Comparison of ENCODE assay signal across 1 cellular context in the genomic region with DNA sequence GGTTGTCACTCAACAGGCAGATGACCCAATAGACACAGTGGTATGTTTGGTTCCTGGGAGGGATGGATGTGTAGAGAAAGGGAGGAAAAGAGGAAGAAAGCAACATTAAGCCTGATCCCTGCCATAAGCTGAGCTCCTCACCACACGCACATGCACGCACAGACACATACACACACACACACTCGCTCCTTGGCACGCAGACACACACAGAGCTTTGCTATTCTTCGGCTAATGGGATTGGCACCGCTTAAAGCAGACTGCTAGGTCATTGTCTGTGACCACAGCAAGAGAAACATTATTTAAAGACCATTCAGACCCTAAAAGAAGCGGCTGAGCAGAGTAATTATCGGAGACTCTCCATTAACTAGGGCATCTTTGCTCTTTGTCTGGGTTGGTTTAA.
TF ChIP-seq lines count a peak whose summit lies in the region.

No MANE protein-coding gene starts in this region.

TF ChIP-seq in IMR-90, 13 proteins besides CTCF, POLR2A, EP300 and RAD21 (continued from another document):
- TF ChIP-seq, protein P1, sequence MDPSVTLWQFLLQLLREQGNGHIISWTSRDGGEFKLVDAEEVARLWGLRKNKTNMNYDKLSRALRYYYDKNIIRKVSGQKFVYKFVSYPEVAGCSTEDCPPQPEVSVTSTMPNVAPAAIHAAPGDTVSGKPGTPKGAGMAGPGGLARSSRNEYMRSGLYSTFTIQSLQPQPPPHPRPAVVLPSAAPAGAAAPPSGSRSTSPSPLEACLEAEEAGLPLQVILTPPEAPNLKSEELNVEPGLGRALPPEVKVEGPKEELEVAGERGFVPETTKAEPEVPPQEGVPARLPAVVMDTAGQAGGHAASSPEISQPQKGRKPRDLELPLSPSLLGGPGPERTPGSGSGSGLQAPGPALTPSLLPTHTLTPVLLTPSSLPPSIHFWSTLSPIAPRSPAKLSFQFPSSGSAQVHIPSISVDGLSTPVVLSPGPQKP (IDR thresholded peaks at IDR 0.05; ENCODE audit: borderline replicate concordance, low read depth, low read length): no peak
- TF ChIP-seq MAFK (IDR thresholded peaks at IDR 0.05; ENCODE audit: low read depth, low read length): no peak
- TF ChIP-seq CHD1 (IDR thresholded peaks at IDR 0.05; ENCODE audit: low read depth, low read length): no peak
- no peak for TF ChIP-seq MXI1 (IDR thresholded peaks at IDR 0.05; ENCODE audit: borderline replicate concordance, low read depth, low read length)
- TF ChIP-seq CEBPB (IDR thresholded peaks at IDR 0.05; ENCODE audit: low read depth, low read length): no peak
- TF ChIP-seq, protein P2, sequence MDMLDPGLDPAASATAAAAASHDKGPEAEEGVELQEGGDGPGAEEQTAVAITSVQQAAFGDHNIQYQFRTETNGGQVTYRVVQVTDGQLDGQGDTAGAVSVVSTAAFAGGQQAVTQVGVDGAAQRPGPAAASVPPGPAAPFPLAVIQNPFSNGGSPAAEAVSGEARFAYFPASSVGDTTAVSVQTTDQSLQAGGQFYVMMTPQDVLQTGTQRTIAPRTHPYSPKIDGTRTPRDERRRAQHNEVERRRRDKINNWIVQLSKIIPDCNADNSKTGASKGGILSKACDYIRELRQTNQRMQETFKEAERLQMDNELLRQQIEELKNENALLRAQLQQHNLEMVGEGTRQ (IDR thresholded peaks at IDR 0.05; ENCODE audit: low read depth, low read length): no peak
- TF ChIP-seq MAZ (IDR thresholded peaks at IDR 0.05; ENCODE audit: borderline replicate concordance, low read depth, low read length): no peak
- no peak for TF ChIP-seq BHLHE40 (IDR thresholded peaks at IDR 0.05; ENCODE audit: low read depth, low read length)
- no peak for TF ChIP-seq NFE2L2 (IDR thresholded peaks at IDR 0.05; ENCODE audit: low read depth, low read length)
- TF ChIP-seq RFX5 (IDR thresholded peaks at IDR 0.05; ENCODE audit: low read depth, low read length): no peak
- TF ChIP-seq RCOR1 (IDR thresholded peaks at IDR 0.05; ENCODE audit: insufficient replicate concordance, low read length): no peak
- TF ChIP-seq FOS (IDR thresholded peaks at IDR 0.05; ENCODE audit: low read depth, low read length): no peak
TF ChIP-seq in IMR-90: peak in this region for 0.
